ENCODE assay signal across 1 cellular context in the genomic region with DNA sequence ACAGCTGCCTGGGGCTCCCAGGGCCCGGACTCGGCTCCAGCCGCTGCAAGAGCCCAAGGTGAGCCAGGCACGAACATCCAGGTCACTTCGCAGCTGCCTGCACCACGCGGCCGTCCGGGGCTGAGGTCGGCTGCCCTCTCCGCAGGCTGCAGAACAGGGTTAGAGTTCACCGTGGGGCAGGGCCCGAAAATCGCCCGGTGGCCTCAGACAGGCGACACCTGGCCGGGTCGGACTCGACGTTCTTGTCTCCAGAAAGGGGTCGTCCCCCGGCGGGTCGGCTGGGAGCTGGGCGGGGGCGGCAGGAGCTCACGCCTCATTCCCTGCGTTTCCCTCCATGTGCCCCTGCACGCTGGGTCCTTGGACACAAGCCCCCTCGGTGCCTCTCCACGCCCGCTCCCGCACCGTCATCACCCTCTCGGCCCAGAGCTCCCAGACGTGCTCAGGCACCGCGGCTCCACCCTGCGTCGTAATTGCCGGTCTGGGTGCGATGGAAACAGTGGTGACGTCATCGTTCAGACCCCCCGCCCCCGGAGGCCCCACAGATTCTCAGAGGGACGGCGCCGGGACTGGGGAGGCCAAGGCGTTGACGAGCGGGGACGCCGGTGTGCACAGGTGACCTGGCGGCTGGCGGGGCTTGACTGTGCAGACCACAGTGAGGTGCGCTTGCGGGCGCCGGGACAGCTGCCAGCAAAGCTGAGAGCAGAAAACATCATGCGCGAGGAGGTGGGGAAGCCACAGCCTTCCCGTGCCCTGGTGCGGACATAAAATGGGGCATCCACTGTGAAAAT.
TF ChIP-seq lines count a peak whose summit lies in the region.

No MANE protein-coding gene starts in this region.

TF ChIP-seq in HepG2, 621 proteins besides CTCF, POLR2A, EP300 and RAD21 (continues in another document):
- TF ChIP-seq PAF1 (CRISPR knock-in tag; IDR thresholded peaks at IDR 0.05) (0 out of 2 replicates have a peak, but pooled peaks have one; percentile 50), JUND (CRISPR knock-in tag; IDR thresholded peaks at IDR 0.05) (0 out of 2 replicates have a peak, but pooled peaks have one; percentile 52), TOPORS (CRISPR knock-in tag; IDR thresholded peaks at IDR 0.05) (no peak), AKAP8 (CRISPR knock-in tag; IDR thresholded peaks at IDR 0.05) (peak; percentile 97), MYC (CRISPR knock-in tag; IDR thresholded peaks at IDR 0.05; ENCODE audit: borderline replicate concordance) (peak; percentile 10; the same call in 1 of the 2 replicates), MXI1 (IDR thresholded peaks at IDR 0.05; ENCODE audit: borderline replicate concordance, low read depth, low read length) (no peak), PHF8 (CRISPR knock-in tag; IDR thresholded peaks at IDR 0.05) (peak; percentile 34; the same call in 1 of the 2 replicates), ZNF326 (CRISPR knock-in tag; IDR thresholded peaks at IDR 0.05; ENCODE audit: borderline replicate concordance) (0 out of 2 replicates have a peak, but pooled peaks have one; percentile 24), KDM2A (CRISPR knock-in tag; IDR thresholded peaks at IDR 0.05; ENCODE audit: borderline replicate concordance, low read depth) (peak; percentile 97), ZNF768 (CRISPR knock-in tag; IDR thresholded peaks at IDR 0.05) (no peak), SMC3 (IDR thresholded peaks at IDR 0.05; ENCODE audit: low read length) (no peak), ZBTB21 (CRISPR knock-in tag; IDR thresholded peaks at IDR 0.05) (0 out of 2 replicates have a peak, but pooled peaks have one; percentile 64), HOXA3 (CRISPR knock-in tag; IDR thresholded peaks at IDR 0.05) (peak; percentile 58; the same call in 1 of the 2 replicates), AGO2 (optimal IDR thresholded peaks at IDR 0.05; ENCODE audit: low read depth, low read length) (peak; percentile 98), BHLHE40 (IDR thresholded peaks at IDR 0.05; ENCODE audit: low read length) (no peak), HNRNPK (IDR thresholded peaks at IDR 0.05; ENCODE audit: low read depth, low read length, poor library complexity, severe bottlenecking) (peak; percentile 21), ZKSCAN5 (CRISPR knock-in tag; IDR thresholded peaks at IDR 0.05) (no peak), SAFB2 (CRISPR knock-in tag; IDR thresholded peaks at IDR 0.05; ENCODE audit: borderline replicate concordance, low read depth) (0 out of 2 replicates have a peak, but pooled peaks have one; percentile 35), ATF7 (IDR thresholded peaks at IDR 0.05) (peak; percentile 99), ATF7 (CRISPR knock-in tag; IDR thresholded peaks at IDR 0.05) (peak; percentile 91), ONECUT2 (CRISPR knock-in tag; IDR thresholded peaks at IDR 0.05) (no peak)
- TF ChIP-seq, protein P1, sequence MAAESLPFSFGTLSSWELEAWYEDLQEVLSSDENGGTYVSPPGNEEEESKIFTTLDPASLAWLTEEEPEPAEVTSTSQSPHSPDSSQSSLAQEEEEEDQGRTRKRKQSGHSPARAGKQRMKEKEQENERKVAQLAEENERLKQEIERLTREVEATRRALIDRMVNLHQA (CRISPR knock-in tag; IDR thresholded peaks at IDR 0.05): no peak
- TF ChIP-seq, protein P2, sequence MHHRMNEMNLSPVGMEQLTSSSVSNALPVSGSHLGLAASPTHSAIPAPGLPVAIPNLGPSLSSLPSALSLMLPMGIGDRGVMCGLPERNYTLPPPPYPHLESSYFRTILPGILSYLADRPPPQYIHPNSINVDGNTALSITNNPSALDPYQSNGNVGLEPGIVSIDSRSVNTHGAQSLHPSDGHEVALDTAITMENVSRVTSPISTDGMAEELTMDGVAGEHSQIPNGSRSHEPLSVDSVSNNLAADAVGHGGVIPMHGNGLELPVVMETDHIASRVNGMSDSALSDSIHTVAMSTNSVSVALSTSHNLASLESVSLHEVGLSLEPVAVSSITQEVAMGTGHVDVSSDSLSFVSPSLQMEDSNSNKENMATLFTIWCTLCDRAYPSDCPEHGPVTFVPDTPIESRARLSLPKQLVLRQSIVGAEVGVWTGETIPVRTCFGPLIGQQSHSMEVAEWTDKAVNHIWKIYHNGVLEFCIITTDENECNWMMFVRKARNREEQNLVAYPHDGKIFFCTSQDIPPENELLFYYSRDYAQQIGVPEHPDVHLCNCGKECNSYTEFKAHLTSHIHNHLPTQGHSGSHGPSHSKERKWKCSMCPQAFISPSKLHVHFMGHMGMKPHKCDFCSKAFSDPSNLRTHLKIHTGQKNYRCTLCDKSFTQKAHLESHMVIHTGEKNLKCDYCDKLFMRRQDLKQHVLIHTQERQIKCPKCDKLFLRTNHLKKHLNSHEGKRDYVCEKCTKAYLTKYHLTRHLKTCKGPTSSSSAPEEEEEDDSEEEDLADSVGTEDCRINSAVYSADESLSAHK (CRISPR knock-in tag; IDR thresholded peaks at IDR 0.05; ENCODE audit: borderline replicate concordance): no peak
- TF ChIP-seq, protein P3, sequence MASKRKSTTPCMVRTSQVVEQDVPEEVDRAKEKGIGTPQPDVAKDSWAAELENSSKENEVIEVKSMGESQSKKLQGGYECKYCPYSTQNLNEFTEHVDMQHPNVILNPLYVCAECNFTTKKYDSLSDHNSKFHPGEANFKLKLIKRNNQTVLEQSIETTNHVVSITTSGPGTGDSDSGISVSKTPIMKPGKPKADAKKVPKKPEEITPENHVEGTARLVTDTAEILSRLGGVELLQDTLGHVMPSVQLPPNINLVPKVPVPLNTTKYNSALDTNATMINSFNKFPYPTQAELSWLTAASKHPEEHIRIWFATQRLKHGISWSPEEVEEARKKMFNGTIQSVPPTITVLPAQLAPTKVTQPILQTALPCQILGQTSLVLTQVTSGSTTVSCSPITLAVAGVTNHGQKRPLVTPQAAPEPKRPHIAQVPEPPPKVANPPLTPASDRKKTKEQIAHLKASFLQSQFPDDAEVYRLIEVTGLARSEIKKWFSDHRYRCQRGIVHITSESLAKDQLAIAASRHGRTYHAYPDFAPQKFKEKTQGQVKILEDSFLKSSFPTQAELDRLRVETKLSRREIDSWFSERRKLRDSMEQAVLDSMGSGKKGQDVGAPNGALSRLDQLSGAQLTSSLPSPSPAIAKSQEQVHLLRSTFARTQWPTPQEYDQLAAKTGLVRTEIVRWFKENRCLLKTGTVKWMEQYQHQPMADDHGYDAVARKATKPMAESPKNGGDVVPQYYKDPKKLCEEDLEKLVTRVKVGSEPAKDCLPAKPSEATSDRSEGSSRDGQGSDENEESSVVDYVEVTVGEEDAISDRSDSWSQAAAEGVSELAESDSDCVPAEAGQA (IDR thresholded peaks at IDR 0.05; ENCODE audit: low read depth): 0 out of 2 replicates have a peak, but pooled peaks have one; percentile 34
- TF ChIP-seq, protein P3 (CRISPR knock-in tag; IDR thresholded peaks at IDR 0.05; ENCODE audit: borderline replicate concordance): no peak
- TF ChIP-seq, protein P4, sequence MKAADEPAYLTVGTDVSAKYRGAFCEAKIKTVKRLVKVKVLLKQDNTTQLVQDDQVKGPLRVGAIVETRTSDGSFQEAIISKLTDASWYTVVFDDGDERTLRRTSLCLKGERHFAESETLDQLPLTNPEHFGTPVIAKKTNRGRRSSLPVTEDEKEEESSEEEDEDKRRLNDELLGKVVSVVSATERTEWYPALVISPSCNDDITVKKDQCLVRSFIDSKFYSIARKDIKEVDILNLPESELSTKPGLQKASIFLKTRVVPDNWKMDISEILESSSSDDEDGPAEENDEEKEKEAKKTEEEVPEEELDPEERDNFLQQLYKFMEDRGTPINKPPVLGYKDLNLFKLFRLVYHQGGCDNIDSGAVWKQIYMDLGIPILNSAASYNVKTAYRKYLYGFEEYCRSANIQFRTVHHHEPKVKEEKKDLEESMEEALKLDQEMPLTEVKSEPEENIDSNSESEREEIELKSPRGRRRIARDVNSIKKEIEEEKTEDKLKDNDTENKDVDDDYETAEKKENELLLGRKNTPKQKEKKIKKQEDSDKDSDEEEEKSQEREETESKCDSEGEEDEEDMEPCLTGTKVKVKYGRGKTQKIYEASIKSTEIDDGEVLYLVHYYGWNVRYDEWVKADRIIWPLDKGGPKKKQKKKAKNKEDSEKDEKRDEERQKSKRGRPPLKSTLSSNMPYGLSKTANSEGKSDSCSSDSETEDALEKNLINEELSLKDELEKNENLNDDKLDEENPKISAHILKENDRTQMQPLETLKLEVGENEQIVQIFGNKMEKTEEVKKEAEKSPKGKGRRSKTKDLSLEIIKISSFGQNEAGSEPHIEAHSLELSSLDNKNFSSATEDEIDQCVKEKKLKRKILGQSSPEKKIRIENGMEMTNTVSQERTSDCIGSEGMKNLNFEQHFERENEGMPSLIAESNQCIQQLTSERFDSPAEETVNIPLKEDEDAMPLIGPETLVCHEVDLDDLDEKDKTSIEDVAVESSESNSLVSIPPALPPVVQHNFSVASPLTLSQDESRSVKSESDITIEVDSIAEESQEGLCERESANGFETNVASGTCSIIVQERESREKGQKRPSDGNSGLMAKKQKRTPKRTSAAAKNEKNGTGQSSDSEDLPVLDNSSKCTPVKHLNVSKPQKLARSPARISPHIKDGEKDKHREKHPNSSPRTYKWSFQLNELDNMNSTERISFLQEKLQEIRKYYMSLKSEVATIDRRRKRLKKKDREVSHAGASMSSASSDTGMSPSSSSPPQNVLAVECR (CRISPR knock-in tag; IDR thresholded peaks at IDR 0.05; ENCODE audit: borderline replicate concordance): peak; percentile 33; the same call in 1 of the 2 replicates
- TF ChIP-seq, protein P5, sequence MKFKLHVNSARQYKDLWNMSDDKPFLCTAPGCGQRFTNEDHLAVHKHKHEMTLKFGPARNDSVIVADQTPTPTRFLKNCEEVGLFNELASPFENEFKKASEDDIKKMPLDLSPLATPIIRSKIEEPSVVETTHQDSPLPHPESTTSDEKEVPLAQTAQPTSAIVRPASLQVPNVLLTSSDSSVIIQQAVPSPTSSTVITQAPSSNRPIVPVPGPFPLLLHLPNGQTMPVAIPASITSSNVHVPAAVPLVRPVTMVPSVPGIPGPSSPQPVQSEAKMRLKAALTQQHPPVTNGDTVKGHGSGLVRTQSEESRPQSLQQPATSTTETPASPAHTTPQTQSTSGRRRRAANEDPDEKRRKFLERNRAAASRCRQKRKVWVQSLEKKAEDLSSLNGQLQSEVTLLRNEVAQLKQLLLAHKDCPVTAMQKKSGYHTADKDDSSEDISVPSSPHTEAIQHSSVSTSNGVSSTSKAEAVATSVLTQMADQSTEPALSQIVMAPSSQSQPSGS (CRISPR knock-in tag; IDR thresholded peaks at IDR 0.05): 0 out of 2 replicates have a peak, but pooled peaks have one; percentile 44
- TF ChIP-seq, protein P6, sequence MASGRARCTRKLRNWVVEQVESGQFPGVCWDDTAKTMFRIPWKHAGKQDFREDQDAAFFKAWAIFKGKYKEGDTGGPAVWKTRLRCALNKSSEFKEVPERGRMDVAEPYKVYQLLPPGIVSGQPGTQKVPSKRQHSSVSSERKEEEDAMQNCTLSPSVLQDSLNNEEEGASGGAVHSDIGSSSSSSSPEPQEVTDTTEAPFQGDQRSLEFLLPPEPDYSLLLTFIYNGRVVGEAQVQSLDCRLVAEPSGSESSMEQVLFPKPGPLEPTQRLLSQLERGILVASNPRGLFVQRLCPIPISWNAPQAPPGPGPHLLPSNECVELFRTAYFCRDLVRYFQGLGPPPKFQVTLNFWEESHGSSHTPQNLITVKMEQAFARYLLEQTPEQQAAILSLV (CRISPR knock-in tag; IDR thresholded peaks at IDR 0.05; ENCODE audit: borderline replicate concordance): no peak
- TF ChIP-seq, protein P7, sequence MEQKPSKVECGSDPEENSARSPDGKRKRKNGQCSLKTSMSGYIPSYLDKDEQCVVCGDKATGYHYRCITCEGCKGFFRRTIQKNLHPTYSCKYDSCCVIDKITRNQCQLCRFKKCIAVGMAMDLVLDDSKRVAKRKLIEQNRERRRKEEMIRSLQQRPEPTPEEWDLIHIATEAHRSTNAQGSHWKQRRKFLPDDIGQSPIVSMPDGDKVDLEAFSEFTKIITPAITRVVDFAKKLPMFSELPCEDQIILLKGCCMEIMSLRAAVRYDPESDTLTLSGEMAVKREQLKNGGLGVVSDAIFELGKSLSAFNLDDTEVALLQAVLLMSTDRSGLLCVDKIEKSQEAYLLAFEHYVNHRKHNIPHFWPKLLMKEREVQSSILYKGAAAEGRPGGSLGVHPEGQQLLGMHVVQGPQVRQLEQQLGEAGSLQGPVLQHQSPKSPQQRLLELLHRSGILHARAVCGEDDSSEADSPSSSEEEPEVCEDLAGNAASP (CRISPR knock-in tag; IDR thresholded peaks at IDR 0.05; ENCODE audit: borderline replicate concordance): 0 out of 2 replicates have a peak, but pooled peaks have one; percentile 4
- TF ChIP-seq, protein P8, sequence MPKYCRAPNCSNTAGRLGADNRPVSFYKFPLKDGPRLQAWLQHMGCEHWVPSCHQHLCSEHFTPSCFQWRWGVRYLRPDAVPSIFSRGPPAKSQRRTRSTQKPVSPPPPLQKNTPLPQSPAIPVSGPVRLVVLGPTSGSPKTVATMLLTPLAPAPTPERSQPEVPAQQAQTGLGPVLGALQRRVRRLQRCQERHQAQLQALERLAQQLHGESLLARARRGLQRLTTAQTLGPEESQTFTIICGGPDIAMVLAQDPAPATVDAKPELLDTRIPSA (CRISPR knock-in tag; IDR thresholded peaks at IDR 0.05; ENCODE audit: borderline replicate concordance): no peak
- TF ChIP-seq, protein P9, sequence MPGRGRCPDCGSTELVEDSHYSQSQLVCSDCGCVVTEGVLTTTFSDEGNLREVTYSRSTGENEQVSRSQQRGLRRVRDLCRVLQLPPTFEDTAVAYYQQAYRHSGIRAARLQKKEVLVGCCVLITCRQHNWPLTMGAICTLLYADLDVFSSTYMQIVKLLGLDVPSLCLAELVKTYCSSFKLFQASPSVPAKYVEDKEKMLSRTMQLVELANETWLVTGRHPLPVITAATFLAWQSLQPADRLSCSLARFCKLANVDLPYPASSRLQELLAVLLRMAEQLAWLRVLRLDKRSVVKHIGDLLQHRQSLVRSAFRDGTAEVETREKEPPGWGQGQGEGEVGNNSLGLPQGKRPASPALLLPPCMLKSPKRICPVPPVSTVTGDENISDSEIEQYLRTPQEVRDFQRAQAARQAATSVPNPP (CRISPR knock-in tag; IDR thresholded peaks at IDR 0.05): no peak
- TF ChIP-seq, protein P10, sequence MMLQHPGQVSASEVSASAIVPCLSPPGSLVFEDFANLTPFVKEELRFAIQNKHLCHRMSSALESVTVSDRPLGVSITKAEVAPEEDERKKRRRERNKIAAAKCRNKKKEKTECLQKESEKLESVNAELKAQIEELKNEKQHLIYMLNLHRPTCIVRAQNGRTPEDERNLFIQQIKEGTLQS (CRISPR knock-in tag; IDR thresholded peaks at IDR 0.05): peak; percentile 57
